ENCODE assay signal across 21 cellular contexts in the genomic region with DNA sequence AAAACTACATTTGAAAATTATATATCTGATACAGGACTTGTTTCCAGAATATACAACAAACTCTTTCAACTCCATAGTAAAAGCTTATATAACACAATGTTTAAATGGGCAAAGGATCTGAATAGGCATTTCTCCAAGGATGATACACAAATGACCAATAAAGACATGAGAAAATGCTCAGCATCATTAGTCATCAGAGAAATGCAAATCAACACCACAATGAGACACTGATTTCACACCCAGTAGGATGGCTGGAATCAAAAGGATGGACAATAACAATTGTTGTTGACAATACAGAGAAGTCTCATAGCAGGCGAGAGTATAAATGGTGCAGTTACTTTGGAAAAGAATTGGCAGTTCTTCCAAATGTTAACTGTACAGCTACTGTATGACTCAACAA.
DNase-seq lines count a peak whose midpoint lies in the region; ATAC-seq, FAIRE-seq and TF ChIP-seq lines count a peak whose summit lies in the region.
"Had no signal": no experiment of that assay in that cellular context is flagged by ENCODE, and none has a peak within 500 bp of the region (broad histone marks: within the 10 kb centered on the region; RNA-seq: fewer than 3 reads in every experiment).

No MANE protein-coding gene starts in this region.

- no peaks in the 10 kb centered on the region for H3K36me3 ChIP-seq in bronchial epithelial cell (ENCODE audit: control insufficient read depth, insufficient read depth, low read length)

- FAIRE-seq in bronchial epithelial cell (lab: Jason Lieb, UNC) = no peak
- FAIRE-seq: A549, GM12891, GM18507 had no signal

- peak; percentile 48 for ATAC-seq in foreskin keratinocyte
- ATAC-seq: A549, GM23338, HCT116 had no signal

- DNase-seq in RPMI7951 (ENCODE audit: low read depth) (peak; percentile 32), bronchial epithelial cell (ENCODE audit: low read depth) (peak; percentile 70), foreskin keratinocyte (peak; percentile 47 to 60), NCI-H2227 treated with DMSO at 0.1 percent for 48 hours (lab: John Stamatoyannopoulos, UW) (no peak), cardiac septum (ENCODE audit: low spot score) (no peak), AML-193 (lab: John Stamatoyannopoulos, UW) (no peak)
- DNase-seq: 8988T; ACHN; C1 segment of cervical spinal cord; Calu3; CD4-positive, alpha-beta memory T cell; COR-L47; DMS53; DMS79 treated with DMSO at 0.1 percent for 48 hours; GF-D8; H9 had no signal

- H3K27me3 ChIP-seq in bronchial epithelial cell (ENCODE audit: control insufficient read depth, insufficient read depth, low read length) (no peaks in the 10 kb centered on the region), foreskin keratinocyte (no peaks in the 10 kb centered on the region)

- H3K4me3 ChIP-seq in bronchial epithelial cell (ENCODE audit: low read depth, low read length) = no peak overlapping the region
- H3K4me3 ChIP-seq: A549, GM23338 had no signal

- no peaks in the 10 kb centered on the region for H3K4me1 ChIP-seq in foreskin keratinocyte
- H3K4me1 ChIP-seq: A549 had no signal

- intact Hi-C loops in cardiac septum (cut with DNase I) = no loop called here

- TF ChIP-seq CTCF in bronchial epithelial cell (IDR thresholded peaks at IDR 0.05; ENCODE audit: insufficient read depth, low read length, severe bottlenecking) (no peak), foreskin keratinocyte (conservative IDR thresholded peaks at IDR 0.05) (no peak)

- H3K27ac ChIP-seq in foreskin keratinocyte = no peak overlapping the region
- H3K27ac ChIP-seq: A549 had no signal

Comparison
In these comparisons a context has a peak if more than half of its experiments do, and no peak if none do; other contexts are left out.
1. DNase-seq: peak in RPMI7951 (single experiment), bronchial epithelial cell (single experiment) and foreskin keratinocyte (2 of 2); none in NCI-H2227 treated with DMSO at 0.1 percent for 48 hours (single experiment), cardiac septum (single experiment) and AML-193 (0 of 2).